8 cellular contexts compared by ENCODE assay signal in the genomic region with DNA sequence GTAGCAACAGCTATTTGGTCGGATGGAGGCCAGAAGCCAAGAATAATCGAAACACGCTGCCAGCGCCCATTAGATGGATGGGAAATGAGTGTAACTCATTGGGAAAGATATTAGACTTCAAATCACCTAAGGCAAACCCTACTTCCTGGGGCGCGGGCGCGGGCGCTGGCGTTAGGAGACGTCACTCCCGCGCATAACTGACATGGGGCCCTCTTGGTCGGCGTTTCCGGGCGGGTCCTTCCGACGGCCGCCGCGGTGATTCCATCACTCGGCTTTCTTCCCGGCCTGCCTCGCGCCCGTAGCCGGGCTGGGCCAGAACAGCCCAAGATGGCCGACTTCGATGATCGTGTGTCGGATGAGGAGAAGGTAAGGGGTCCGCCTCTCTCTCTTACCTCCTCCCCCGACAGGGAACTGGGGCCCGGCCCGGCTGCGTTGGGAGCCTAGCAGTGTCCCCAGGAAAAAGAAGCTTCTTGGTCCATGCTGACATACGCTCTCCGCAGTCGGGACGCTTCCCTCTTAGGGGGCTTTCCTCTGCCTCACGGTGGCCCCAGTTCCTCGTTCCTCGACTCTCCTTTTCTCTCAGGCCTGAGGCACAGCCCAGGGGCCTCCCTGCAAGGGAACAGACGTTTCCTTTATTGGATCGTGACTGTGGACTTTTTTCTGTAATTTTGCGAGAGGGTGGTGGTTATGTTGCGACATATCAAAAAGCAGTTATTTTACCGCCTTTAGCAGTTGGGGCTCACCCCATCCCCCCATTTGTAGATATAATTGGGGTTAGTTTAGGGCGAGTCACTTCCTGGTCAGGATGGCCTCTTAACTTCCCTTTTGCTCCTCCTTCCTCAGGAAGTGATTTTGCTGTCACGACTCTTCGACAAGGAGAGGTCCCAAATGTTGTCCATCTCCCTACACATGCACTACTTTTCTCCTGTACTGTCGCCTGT. TPM values are rescaled to one million over a fixed set of nuclear protein-coding genes. Genes with fewer than 3 reads are reported as not detected.
A peak's percentile ranks its signal among the peaks of the same experiment; 100 is the strongest.
DNase-seq lines count a peak whose midpoint lies in the region; ATAC-seq, FAIRE-seq and TF ChIP-seq lines count a peak whose summit lies in the region.

A gene (plus strand): TSS at position 315 of the 941 bp plus-strand sequence. CDS start 13 bp downstream, at position 328.

- in situ Hi-C loops in transverse colon (cut with MboI; ENCODE audit: low pct_ligation_motif_present in 1 of 4, low pct_unique_long_range_greater_than_20kb in 1 of 4, low sequenced_read_pairs in 3 of 4): loop anchor here (10.0 to 25.0 kb wide), 6 partner anchors 85 to 232 kb away; a partner anchor contains a TSS

- peak; percentile 1 for TF ChIP-seq EP300 in transverse colon (IDR thresholded peaks at IDR 0.05; ENCODE audit: low read depth)

- WGBS in transverse colon (ENCODE audit: low coverage in 1 of 2), 2 donors: 0% methylated on average over 9 to 53 of the region's 53 CpGs

- H3K27me3 ChIP-seq in adipocyte (replicated peaks; ENCODE audit: control insufficient read depth, insufficient read depth, low read length): no peaks in the 10 kb centered on the region
- no peaks in the 10 kb centered on the region for H3K27me3 ChIP-seq in transverse colon

- peak; percentile 85 for ATAC-seq in HG02840 (IDR thresholded peaks at IDR 0.05; ENCODE audit: low FRiP score, unreplicated experiment)

- H3K9me3 ChIP-seq in adipocyte (ENCODE audit: control insufficient read depth, low read length) (no peaks in the 10 kb centered on the region), transverse colon (no peaks in the 10 kb centered on the region)

- DNase-seq in GM12892 (ENCODE audit: insufficient read length) (peak; percentile 69), NCI-H1436 treated with DMSO at 0.1 percent for 48 hours (lab: John Stamatoyannopoulos, UW) (peak; percentile 50), T follicular helper cell (ENCODE audit: low read depth) (peak; percentile 88), adipocyte (ENCODE audit: low read depth) (peak; percentile 98), cardiac septum (ENCODE audit: low spot score) (peak; percentile 95), pons (ENCODE audit: low spot score) (peak; percentile 85), transverse colon (peak; percentile 95)

- TF ChIP-seq POLR2A in GM12892 (IDR thresholded peaks at IDR 0.05; ENCODE audit: low read depth, low read length) (peak; percentile 94), transverse colon (IDR thresholded peaks at IDR 0.05) (peak; percentile 92)

- peak; percentile 81 for FAIRE-seq in GM12892 (lab: Jason Lieb, UNC)

- H3K4me1 ChIP-seq in adipocyte (ENCODE audit: control insufficient read depth, insufficient read depth, low read length): peaks cover 38% of the 10 kb centered on the region
- peaks cover 16 to 45% (median 35%) of the 10 kb centered on the region in 4 donors for H3K4me1 ChIP-seq in transverse colon

- H3K4me3 ChIP-seq in adipocyte (ENCODE audit: low read length) (peak within 1 kb of the TSS; percentile 100), transverse colon (peak within 1 kb of the TSS; percentile 81 to 98 (median 86))

- peaks cover 10% of the 10 kb centered on the region for H3K36me3 ChIP-seq in adipocyte (ENCODE audit: control insufficient read depth, insufficient read depth, low read length, severe bottlenecking)
- H3K36me3 ChIP-seq in transverse colon: no peaks in the 10 kb centered on the region

- peak within 1 kb of the TSS; percentile 93 to 98 (median 97) for H3K27ac ChIP-seq in transverse colon

- intact Hi-C loops in cardiac septum (cut with DNase I) (loop anchor here (1.0 to 10.0 kb wide), 6 partner anchors 58 to 337 kb away; a partner anchor contains a TSS), transverse colon (cut with DNase I; ENCODE audit: low total_unique reads) (loop anchor here (1.0 kb wide), 1 partner anchor 87 kb away; no protein-coding TSS in a partner anchor)

- H3K9ac ChIP-seq in adipocyte (ENCODE audit: low read length): peak within 1 kb of the TSS; percentile 100

- no peak for TF ChIP-seq CTCF in transverse colon (IDR thresholded peaks at IDR 0.05)

RNA-seq across cellular contexts. Expression of the gene that starts here (rescaled TPM):
- 216 TPM for polyA plus RNA-seq in GM12892 (2012; ENCODE audit: missing spikeins)
- total RNA-seq in cardiac septum (35.3 TPM), transverse colon (100 to 1,000 TPM in 2 of 4 donors, 10 to 100 TPM in 2; 44.2 to 228 (median 123) TPM)

Comparison
In these comparisons a context has a peak if more than half of its experiments do, and no peak if none do; other contexts are left out.
1. Peak in every context shown above with its lines: DNase-seq, ATAC-seq, H3K4me3 ChIP-seq and H3K27ac ChIP-seq.